9 cellular contexts compared by ENCODE assay signal in genomic region chr19:11814707-11815050, GRCh38. TPM values are rescaled to one million over a fixed set of nuclear protein-coding genes. Genes with fewer than 3 reads are reported as not detected.
DNase-seq lines count a peak whose midpoint lies in the region; ATAC-seq lines count a peak whose summit lies in the region.
"Had no signal": no experiment of that assay in that cellular context is flagged by ENCODE, and none has a peak within 500 bp of the region (broad histone marks: within the 10 kb centered on the region; RNA-seq: fewer than 3 reads in every experiment).

No MANE protein-coding gene starts in this region.

- no peaks in the 10 kb centered on the region for H3K27me3 ChIP-seq in CD4-positive, CD25-positive, alpha-beta regulatory T cell (ENCODE audit: control insufficient read depth, insufficient read depth, low read length)
- H3K27me3 ChIP-seq in adipocyte (replicated peaks; ENCODE audit: control insufficient read depth, insufficient read depth, low read length) (no peaks in the 10 kb centered on the region), skeletal muscle satellite cell (ENCODE audit: control insufficient read depth, insufficient read depth, low read length) (no peaks in the 10 kb centered on the region)

- peaks cover 4% of the 10 kb centered on the region for H3K36me3 ChIP-seq in CD4-positive, CD25-positive, alpha-beta regulatory T cell (ENCODE audit: control insufficient read depth, insufficient read depth, low read length)
- H3K36me3 ChIP-seq in adipocyte (ENCODE audit: control insufficient read depth, insufficient read depth, low read length, severe bottlenecking) = peaks cover 4% of the 10 kb centered on the region
- H3K36me3 ChIP-seq in skeletal muscle satellite cell (ENCODE audit: insufficient read depth, low read length) = no peaks in the 10 kb centered on the region

- peaks cover 8% of the 10 kb centered on the region for H3K36me3 Mint-ChIP-seq in CD4-positive, CD25-positive, alpha-beta regulatory T cell
- peaks cover 10% of the 10 kb centered on the region for H3K36me3 Mint-ChIP-seq in IgD-negative memory B cell

- peaks cover 0 to 23% (median 5%) of the 10 kb centered on the region in 7 donors for H3K9me3 Mint-ChIP-seq in CD4-positive, CD25-positive, alpha-beta regulatory T cell
- no peaks in the 10 kb centered on the region for H3K9me3 Mint-ChIP-seq in IgD-negative memory B cell

- DNase-seq in CD4-positive, CD25-positive, alpha-beta regulatory T cell = peak in 1 of 3 donors; percentile 25
- peak; percentile 58 for DNase-seq in adipocyte (ENCODE audit: low read depth)
- no peak for DNase-seq in GF-D8 (lab: John Stamatoyannopoulos, UW)
- no peak for DNase-seq in GDM1 (lab: John Stamatoyannopoulos, UW)

- H3K9ac ChIP-seq in adipocyte (ENCODE audit: low read length) = peak overlapping the region; percentile 93
- peak overlapping the region; percentile 84 for H3K9ac ChIP-seq in skeletal muscle satellite cell (ENCODE audit: low read depth, low read length)

- H3K27me3 Mint-ChIP-seq in CD4-positive, CD25-positive, alpha-beta regulatory T cell = no peaks in the 10 kb centered on the region
- no peaks in the 10 kb centered on the region for H3K27me3 Mint-ChIP-seq in IgD-negative memory B cell

- no peak for ATAC-seq in CD4-positive, CD25-positive, alpha-beta regulatory T cell (ENCODE audit: low read depth in 2 of 2)
- ATAC-seq in GM18909 (IDR thresholded peaks at IDR 0.05; ENCODE audit: poor library complexity, unreplicated experiment) = no peak

- peak overlapping the region in 2 of 3 donors; percentile 51 to 90 for H3K27ac Mint-ChIP-seq in CD4-positive, CD25-positive, alpha-beta regulatory T cell
- H3K27ac Mint-ChIP-seq in IgD-negative memory B cell = no peak overlapping the region

- H3K4me2 ChIP-seq in skeletal muscle satellite cell (ENCODE audit: low read length) = peak overlapping the region; percentile 90

- peak overlapping the region; percentile 65 for H3K4me3 ChIP-seq in CD4-positive, CD25-positive, alpha-beta regulatory T cell (ENCODE audit: low read depth, low read length)
- H3K4me3 ChIP-seq in adipocyte (ENCODE audit: low read length) (peak overlapping the region; percentile 91), iPS-11a (ENCODE audit: low read depth, low read length) (peak overlapping the region; percentile 79), skeletal muscle satellite cell (ENCODE audit: low read length) (peak overlapping the region; percentile 92)

- peaks cover 3 to 17% of the 10 kb centered on the region in 2 experiments for H3K9me3 ChIP-seq in CD4-positive, CD25-positive, alpha-beta regulatory T cell (ENCODE audit: control insufficient read depth in 2 of 2, low read length in 2 of 2)
- H3K9me3 ChIP-seq in adipocyte (ENCODE audit: control insufficient read depth, low read length) (peaks cover 3% of the 10 kb centered on the region), skeletal muscle satellite cell (replicated peaks; ENCODE audit: low read length) (no peaks in the 10 kb centered on the region)

- peak overlapping the region; percentile 76 to 96 (median 87) for H3K4me3 Mint-ChIP-seq in CD4-positive, CD25-positive, alpha-beta regulatory T cell
- H3K4me3 Mint-ChIP-seq in IgD-negative memory B cell = peak overlapping the region; percentile 91 to 99 (median 92)

- peaks cover 4% of the 10 kb centered on the region for H3K4me1 ChIP-seq in CD4-positive, CD25-positive, alpha-beta regulatory T cell (ENCODE audit: control insufficient read depth, insufficient read depth, low read length, poor library complexity, severe bottlenecking)
- H3K4me1 ChIP-seq in adipocyte (ENCODE audit: control insufficient read depth, insufficient read depth, low read length) (peaks cover 4% of the 10 kb centered on the region), skeletal muscle satellite cell (ENCODE audit: control insufficient read depth, insufficient read depth, low read length) (peaks cover 5% of the 10 kb centered on the region)

- H3K27ac ChIP-seq in CD4-positive, CD25-positive, alpha-beta regulatory T cell (ENCODE audit: insufficient read depth, low read length, poor library complexity, severe bottlenecking) = no peak overlapping the region

- H3K4me1 Mint-ChIP-seq in CD4-positive, CD25-positive, alpha-beta regulatory T cell = peaks cover 4 to 36% (median 11%) of the 10 kb centered on the region in 4 donors
- peaks cover 11 to 25% (median 16%) of the 10 kb centered on the region in 3 donors for H3K4me1 Mint-ChIP-seq in IgD-negative memory B cell

RNA-seq across cellular contexts. Expression of gene ZNF440, which starts 0.6 kb away (rescaled TPM):
- total RNA-seq in CD4-positive, CD25-positive, alpha-beta regulatory T cell = 13.1 TPM
- polyA plus RNA-seq in CD4-positive, CD25-positive, alpha-beta regulatory T cell = 1 to 10 TPM in 3 of 4 donors, under 1 TPM in 1; 0.68 to 5.3 (median 2.7) TPM
- polyA plus RNA-seq in IgD-negative memory B cell = 1.7 TPM
- 9.2 and 10.6 TPM in 2 replicates for total RNA-seq in skeletal muscle satellite cell (2012; rRNA removed)

RNA-seq across cellular contexts. Expression of gene ZNF491, which starts 16.4 kb away (rescaled TPM):
- total RNA-seq in CD4-positive, CD25-positive, alpha-beta regulatory T cell = 0.62 TPM
- under 1 TPM in 2 of 4 donors, not detected in 2; 0.10 to 0.86 TPM for polyA plus RNA-seq in CD4-positive, CD25-positive, alpha-beta regulatory T cell
- polyA plus RNA-seq in IgD-negative memory B cell = 0.85 TPM
- total RNA-seq in skeletal muscle satellite cell (2012; rRNA removed) = 1.0 and 1.1 TPM in 2 replicates

RNA-seq across cellular contexts. Expression of gene ZNF439, which starts 33.8 kb away (rescaled TPM):
- total RNA-seq in CD4-positive, CD25-positive, alpha-beta regulatory T cell = 6.0 TPM
- polyA plus RNA-seq in CD4-positive, CD25-positive, alpha-beta regulatory T cell = 1 to 10 TPM in 2 of 4 donors, under 1 TPM in 2; 0.60 to 4.6 (median 2.2) TPM
- polyA plus RNA-seq in IgD-negative memory B cell = 8.7 TPM
- total RNA-seq in skeletal muscle satellite cell (2012; rRNA removed) = 0.66 and 2.0 TPM in 2 replicates
- total RNA-seq: HT1080 had no signal

RNA-seq across cellular contexts. Expression of gene ZNF441, which starts 47.9 kb away (rescaled TPM):
- 2.7 TPM for total RNA-seq in CD4-positive, CD25-positive, alpha-beta regulatory T cell
- polyA plus RNA-seq in CD4-positive, CD25-positive, alpha-beta regulatory T cell = 1 to 10 TPM; 3.7 to 6.3 (median 5.1) TPM
- polyA plus RNA-seq in IgD-negative memory B cell = 9.3 TPM
- 7.4 and 11.1 TPM in 2 replicates for total RNA-seq in skeletal muscle satellite cell (2012; rRNA removed)

Comparison
In these comparisons a context has a peak if more than half of its experiments do, and no peak if none do; other contexts are left out.
1. H3K27ac Mint-ChIP-seq: peak in CD4-positive, CD25-positive, alpha-beta regulatory T cell (2 of 3); none in IgD-negative memory B cell (0 of 3).
2. Peak in every context shown above with its lines, with median percentiles within 50 percentile points of each other: H3K4me3 ChIP-seq.